In genomic region chr15:74892313-74892712, GRCh38 we compare ENCODE assay signal across 1 cellular context.
TF ChIP-seq lines count a peak whose summit lies in the region.

No MANE protein-coding gene starts in this region.

TF ChIP-seq in HepG2, 621 proteins besides CTCF, POLR2A, EP300 and RAD21:
- TF ChIP-seq ZNF724P (CRISPR knock-in tag; IDR thresholded peaks at IDR 0.05; ENCODE audit: borderline replicate concordance): no peak
- TF ChIP-seq AGO2 (optimal IDR thresholded peaks at IDR 0.05; ENCODE audit: low read depth, low read length): peak; percentile 35
